ENCODE assay signal across 9 cellular contexts in the genomic region with DNA sequence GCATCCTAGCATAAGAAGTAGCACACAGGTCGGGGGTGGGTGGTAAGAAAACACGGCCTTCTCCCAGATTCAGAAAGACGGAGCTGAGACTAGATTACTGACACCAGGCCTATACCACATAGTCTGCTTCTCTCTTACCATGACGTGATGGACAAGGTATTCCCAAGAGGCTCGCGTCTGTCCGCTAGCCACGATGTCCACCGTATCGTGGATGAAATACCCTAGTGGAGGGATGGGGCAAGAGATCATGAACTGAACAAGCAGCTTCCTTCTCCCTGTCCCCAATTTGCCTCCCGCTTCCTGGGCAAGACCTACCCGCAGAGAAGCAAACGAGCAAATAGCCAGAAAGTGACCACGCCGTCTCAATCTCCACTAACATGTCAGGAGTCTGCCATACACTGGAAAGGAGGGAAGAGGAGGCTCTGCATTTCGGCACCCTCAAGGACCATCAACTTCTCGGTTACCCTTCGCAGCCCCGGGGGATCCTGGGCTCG. TPM values are rescaled to one million over a fixed set of nuclear protein-coding genes. Genes with fewer than 3 reads are reported as not detected.
DNase-seq lines count a peak whose midpoint lies in the region; ATAC-seq and FAIRE-seq lines count a peak whose summit lies in the region.
"Had no signal": no experiment of that assay in that cellular context is flagged by ENCODE, and none has a peak within 500 bp of the region (broad histone marks: within the 10 kb centered on the region; RNA-seq: fewer than 3 reads in every experiment).

No MANE protein-coding gene starts in this region.

- peaks cover 68% of the 10 kb centered on the region for H3K4me1 Mint-ChIP-seq in activated naive CD8-positive, alpha-beta T cell treated with anti-CD3 and anti-CD28 coated beads, Interleukin-2, amount 50 U/mL, for 24 hours

- DNase-seq in activated T-cell treated with anti-CD3 and anti-CD28 coated beads, Interleukin-2, amount 50 U/mL, for 1 hour: peak; percentile 37
- DNase-seq in activated T-cell treated with anti-CD3 and anti-CD28 coated beads, Interleukin-2, amount 50 U/mL, for 48 hours: no peak
- DNase-seq in NCI-H460 (ENCODE audit: extremely low read depth, low read depth) (peak; percentile 78), islet precursor cell (peak; percentile 93), HTR-8/SVneo (ENCODE audit: insufficient read length, low spot score) (no peak)
- DNase-seq in activated naive CD8-positive, alpha-beta T cell treated with anti-CD3 and anti-CD28 coated beads, Interleukin-2, amount 50 U/mL, for 24 hours: no peak

- FAIRE-seq in HTR-8/SVneo (lab: Jason Lieb, UNC): no peak

- no peak for ATAC-seq in activated naive CD8-positive, alpha-beta T cell treated with anti-CD3 and anti-CD28 coated beads, Interleukin-2, amount 50 U/mL, for 24 hours
- ATAC-seq in HG02571 (IDR thresholded peaks at IDR 0.05; ENCODE audit: unreplicated experiment): no peak

- peak overlapping the region; percentile 100 for H3K27ac Mint-ChIP-seq in activated naive CD8-positive, alpha-beta T cell treated with anti-CD3 and anti-CD28 coated beads, Interleukin-2, amount 50 U/mL, for 24 hours

- H3K27me3 Mint-ChIP-seq in activated naive CD8-positive, alpha-beta T cell treated with anti-CD3 and anti-CD28 coated beads, Interleukin-2, amount 50 U/mL, for 24 hours: no peaks in the 10 kb centered on the region

- no peaks in the 10 kb centered on the region for H3K9me3 Mint-ChIP-seq in activated naive CD8-positive, alpha-beta T cell treated with anti-CD3 and anti-CD28 coated beads, Interleukin-2, amount 50 U/mL, for 24 hours

- peaks cover 52% of the 10 kb centered on the region for H3K36me3 Mint-ChIP-seq in activated naive CD8-positive, alpha-beta T cell treated with anti-CD3 and anti-CD28 coated beads, Interleukin-2, amount 50 U/mL, for 24 hours (ENCODE audit: low read depth)

- H3K4me3 Mint-ChIP-seq in activated naive CD8-positive, alpha-beta T cell treated with anti-CD3 and anti-CD28 coated beads, Interleukin-2, amount 50 U/mL, for 24 hours: peak overlapping the region; percentile 99

- peak overlapping the region; percentile 72 for H3K27ac ChIP-seq in temporal lobe (ENCODE audit: low read depth, low read length)
- H3K27ac ChIP-seq: neutrophil had no signal

RNA-seq across cellular contexts. Expression of gene TLCD1, which starts 0.8 kb away (rescaled TPM):
- 27.9 and 32.4 TPM in 2 replicates for total RNA-seq in NCI-H460 (2014; rRNA removed; shearing (Covaris generic))
- 54.4 and 56.1 TPM in 2 replicates for polyA plus RNA-seq in NCI-H460 (2014; cell fraction: nucleus; rRNA removed)
- total RNA-seq in temporal lobe: 0.98 TPM

RNA-seq across cellular contexts. Expression of gene NEK8, which starts 3.4 kb away (rescaled TPM):
- total RNA-seq in NCI-H460 (2014; rRNA removed; shearing (Covaris generic)): 1.9 and 2.5 TPM in 2 replicates
- polyA plus RNA-seq in NCI-H460 (2014; cell fraction: nucleus; rRNA removed): 11.2 and 11.6 TPM in 2 replicates
- total RNA-seq in temporal lobe: 1.7 TPM

RNA-seq across cellular contexts. Expression of gene RPL23A, which starts 5.4 kb away (rescaled TPM):
- 1,295 and 1,608 TPM in 2 replicates for total RNA-seq in NCI-H460 (2014; rRNA removed; shearing (Covaris generic))
- polyA plus RNA-seq in NCI-H460 (2014; cell fraction: nucleus; rRNA removed): 380 and 446 TPM in 2 replicates
- 271 TPM for total RNA-seq in temporal lobe

RNA-seq across cellular contexts. Expression of gene RAB34, which starts 7.5 kb away (rescaled TPM):
- 170 and 179 TPM in 2 replicates for total RNA-seq in NCI-H460 (2014; rRNA removed; shearing (Covaris generic))
- polyA plus RNA-seq in NCI-H460 (2014; cell fraction: nucleus; rRNA removed): 339 and 432 TPM in 2 replicates
- total RNA-seq in temporal lobe: 10.1 TPM

RNA-seq across cellular contexts. Expression of gene PROCA1, which starts 13.5 kb away (rescaled TPM):
- 3.4 and 3.6 TPM in 2 replicates for total RNA-seq in NCI-H460 (2014; rRNA removed; shearing (Covaris generic))
- polyA plus RNA-seq in NCI-H460 (2014; cell fraction: nucleus; rRNA removed): 28.6 and 64.3 TPM in 2 replicates
- total RNA-seq in temporal lobe: 3.4 TPM

Comparison
In these comparisons a context has a peak if more than half of its experiments do, and no peak if none do; other contexts are left out.
1. DNase-seq: peak in activated T-cell treated with anti-CD3 and anti-CD28 coated beads, Interleukin-2, amount 50 U/mL, for 1 hour (single experiment), NCI-H460 (single experiment) and islet precursor cell (single experiment); none in activated T-cell treated with anti-CD3 and anti-CD28 coated beads, Interleukin-2, amount 50 U/mL, for 48 hours (0 of 2), activated naive CD8-positive, alpha-beta T cell treated with anti-CD3 and anti-CD28 coated beads, Interleukin-2, amount 50 U/mL, for 24 hours (single experiment) and HTR-8/SVneo (single experiment).
2. RNA of gene TLCD1, which starts 0.8 kb away (total RNA-seq): 27.9 to 32.4 TPM in NCI-H460; 0.98 TPM in temporal lobe (single experiment); every median in the first group is over 10 times any median in the second.